In the genomic region with DNA sequence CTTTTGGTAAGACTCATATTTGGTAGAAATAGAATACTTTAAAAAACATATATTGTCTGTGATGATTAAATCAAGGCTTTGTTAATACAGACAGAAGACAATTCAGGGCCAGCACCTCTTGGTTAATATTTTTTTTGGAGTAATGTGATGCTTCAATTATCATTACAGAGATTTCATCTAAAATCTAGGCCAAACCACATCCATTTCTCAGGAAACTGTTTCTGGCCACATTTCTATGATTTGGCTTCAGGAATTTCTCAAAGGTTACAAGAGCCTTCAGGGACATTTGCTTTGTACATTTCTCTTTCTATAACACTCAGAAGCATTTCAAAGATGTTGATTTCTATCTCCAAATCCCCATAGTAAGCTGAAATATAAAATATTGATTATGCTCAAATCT, we compare ENCODE assay signal across 29 cellular contexts.
"Had no signal": no experiment of that assay in that cellular context is flagged by ENCODE, and none has a peak within 500 bp of the region (broad histone marks: within the 10 kb centered on the region; RNA-seq: fewer than 3 reads in every experiment).

No MANE protein-coding gene starts in this region.

- DNase-seq: activated CD4-positive, alpha-beta memory T cell treated with anti-CD3 and anti-CD28 coated beads, Interleukin-2, amount 10 ng/mL, durations not matched to agents 7 days and 5 days; activated CD4-positive, alpha-beta T cell treated with anti-CD3 and anti-CD28 coated beads for 1 hour; activated CD4-positive, alpha-beta T cell treated with anti-CD3 and anti-CD28 coated beads for 4 hours; activated CD4-positive, alpha-beta T cell treated with anti-CD3 and anti-CD28 coated beads, Interleukin-2, amount 10 ng/mL, durations not matched to agents 7 days and 5 days; activated CD4-positive, alpha-beta T cell treated with anti-CD3 and anti-CD28 coated beads, Interleukin-2, amount 50 U/mL, for 4 hours; activated CD8-positive, alpha-beta memory T cell treated with anti-CD3 and anti-CD28 coated beads, Interleukin-2, amount 50 U/mL, for 48 hours; activated effector memory CD4-positive, alpha-beta T cell treated with Interleukin-2 at 50 U/mL for 16 hours; activated gamma-delta T cell treated with Interleukin-2 at 50 U/mL for 16 hours; activated naive CD4-positive, alpha-beta T cell treated with anti-CD3 and anti-CD28 coated beads, Interleukin-2, amount 50 U/mL, for 16 hours; activated naive CD4-positive, alpha-beta T cell treated with Interleukin-2 at 50 U/mL for 16 hours; activated T-cell treated with anti-CD3 and anti-CD28 coated beads for 4 hours; activated T-cell treated with anti-CD3 and anti-CD28 coated beads, Interleukin-2, amount 50 U/mL, for 4 hours; adrenal gland; body of pancreas; central memory CD4-positive, alpha-beta T cell; cerebellar nuclear complex; dorsolateral prefrontal cortex; effector memory CD4-positive, alpha-beta T cell; endodermal cell; foreskin keratinocyte; gastrocnemius medialis; glutamatergic neuron; heart left ventricle; hypothalamus; T-helper 1 cell; T-helper 17 cell had no signal

- H3K36me3 ChIP-seq: adrenal gland, ascending aorta, cardiac muscle cell, gastrocnemius medialis, heart left ventricle had no signal

- H3K4me3 ChIP-seq: adrenal gland, ascending aorta, body of pancreas, cardiac muscle cell, coronary artery, dorsolateral prefrontal cortex, gastrocnemius medialis, heart left ventricle had no signal

- H3K27me3 ChIP-seq: adrenal gland, ascending aorta, body of pancreas, cardiac muscle cell, dorsolateral prefrontal cortex, foreskin keratinocyte, gastrocnemius medialis, heart left ventricle had no signal

- H3K9me3 ChIP-seq: adrenal gland, ascending aorta, body of pancreas, gastrocnemius medialis, heart left ventricle had no signal

- H3K4me1 ChIP-seq: adrenal gland, ascending aorta, body of pancreas, gastrocnemius medialis, heart left ventricle had no signal
